In the genomic region with DNA sequence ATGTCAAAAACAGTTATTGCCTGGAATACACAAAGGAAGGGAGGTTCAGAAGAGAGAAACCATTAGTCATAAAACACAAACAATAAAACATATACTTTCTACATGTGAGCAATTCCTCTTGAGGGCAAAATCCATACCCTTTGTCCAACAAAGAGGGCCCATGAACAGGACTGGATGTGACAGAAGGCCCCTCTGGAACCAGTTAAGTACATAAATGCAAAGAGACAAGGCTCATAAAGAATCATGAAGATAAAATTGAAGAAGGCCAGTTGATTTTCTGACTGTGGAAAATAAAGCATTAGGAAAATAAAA, we compare ENCODE assay signal across 34 cellular contexts.
"Had no signal": no experiment of that assay in that cellular context is flagged by ENCODE, and none has a peak within 500 bp of the region (broad histone marks: within the 10 kb centered on the region; RNA-seq: fewer than 3 reads in every experiment).

No MANE protein-coding gene starts in this region.

- H3K4me1 Mint-ChIP-seq: activated T-helper 17 cell treated with anti-CD3 and anti-CD28 coated beads, Interleukin-2, amount 50 U/mL, for 72 hours; central memory CD8-positive, alpha-beta T cell had no signal

- H3K27ac ChIP-seq: brain microvascular endothelial cell, RWPE1, WERI-Rb-1 had no signal

- H3K27ac Mint-ChIP-seq: activated CD4-positive, alpha-beta T cell treated with anti-CD3 and anti-CD28 coated beads, Interleukin-2, amount 10 ng/mL, durations not matched to agents 24 days and 14 days; activated CD8-positive, alpha-beta T cell treated with anti-CD3 and anti-CD28 coated beads for 36 hours; activated naive CD8-positive, alpha-beta T cell treated with anti-CD3 and anti-CD28 coated beads for 36 hours; activated T-cell treated with anti-CD3 and anti-CD28 coated beads, Interleukin-2, amount 50 U/mL, for 72 hours; activated T-helper 17 cell treated with anti-CD3 and anti-CD28 coated beads, Interleukin-2, amount 50 U/mL, for 72 hours; T-cell had no signal

- ATAC-seq: activated CD8-positive, alpha-beta T cell treated with anti-CD3 and anti-CD28 coated beads for 36 hours; activated T-cell treated with anti-CD3 and anti-CD28 coated beads, Interleukin-2, amount 50 U/mL, for 72 hours; activated T-helper 17 cell treated with anti-CD3 and anti-CD28 coated beads, Interleukin-2, amount 50 U/mL, for 72 hours; Right ventricle myocardium inferior; SK-N-SH treated with all-trans-retinoic acid at 6 μM for 48 hours had no signal

- H3K4me3 Mint-ChIP-seq: activated CD4-positive, alpha-beta T cell treated with anti-CD3 and anti-CD28 coated beads, Interleukin-2, amount 10 ng/mL, durations not matched to agents 24 days and 14 days; activated CD8-positive, alpha-beta T cell treated with anti-CD3 and anti-CD28 coated beads for 36 hours; activated naive CD8-positive, alpha-beta T cell treated with anti-CD3 and anti-CD28 coated beads for 36 hours; activated T-cell treated with anti-CD3 and anti-CD28 coated beads, Interleukin-2, amount 50 U/mL, for 72 hours; activated T-helper 17 cell treated with anti-CD3 and anti-CD28 coated beads, Interleukin-2, amount 50 U/mL, for 72 hours; central memory CD8-positive, alpha-beta T cell had no signal

- H3K9me3 Mint-ChIP-seq: activated CD4-positive, alpha-beta T cell treated with anti-CD3 and anti-CD28 coated beads, Interleukin-2, amount 10 ng/mL, durations not matched to agents 24 days and 14 days; activated CD8-positive, alpha-beta T cell treated with anti-CD3 and anti-CD28 coated beads for 36 hours; activated naive CD8-positive, alpha-beta T cell treated with anti-CD3 and anti-CD28 coated beads for 36 hours; activated T-helper 17 cell treated with anti-CD3 and anti-CD28 coated beads, Interleukin-2, amount 50 U/mL, for 72 hours; central memory CD8-positive, alpha-beta T cell; T-cell had no signal

- DNase-seq: activated CD4-positive, alpha-beta T cell treated with anti-CD3 and anti-CD28 coated beads for 1 hour; activated CD4-positive, alpha-beta T cell treated with anti-CD3 and anti-CD28 coated beads, Interleukin-2, amount 10 ng/mL, durations not matched to agents 24 days and 14 days; activated CD4-positive, alpha-beta T cell treated with anti-CD3 and anti-CD28 coated beads, Interleukin-2, amount 50 U/mL, for 4 hours; activated CD4-positive, CD25-positive, alpha-beta regulatory T cell; activated CD8-positive, alpha-beta T cell treated with anti-CD3 and anti-CD28 coated beads for 36 hours; activated effector memory CD4-positive, alpha-beta T cell treated with anti-CD3 and anti-CD28 coated beads, Interleukin-2, amount 50 U/mL, for 16 hours; activated naive CD4-positive, alpha-beta T cell; activated naive CD4-positive, alpha-beta T cell treated with anti-CD3 and anti-CD28 coated beads, Interleukin-2, amount 50 U/mL, for 16 hours; activated naive CD8-positive, alpha-beta T cell treated with anti-CD3 and anti-CD28 coated beads for 36 hours; activated T-cell treated with anti-CD3 and anti-CD28 coated beads, Interleukin-2, amount 50 U/mL, for 1 hour; activated T-cell treated with anti-CD3 and anti-CD28 coated beads, Interleukin-2, amount 50 U/mL, for 72 hours; amniotic stem cell; aorta; brain microvascular endothelial cell; Karpas-422; NCI-H1092 treated with DMSO at 0.1 percent for 48 hours; NCI-H1417; NCI-H146; NCI-H187; NCI-H2029 treated with DMSO at 0.1 percent for 48 hours; NCI-H2171 treated with DMSO at 0.1 percent for 48 hours; NCI-H2227 treated with DMSO at 0.1 percent for 48 hours; NCI-H446 treated with DMSO at 0.1 percent for 48 hours; NCI-H524; NCI-H69; NCI-H82; T1000; WERI-Rb-1 had no signal

- H3K27me3 ChIP-seq: brain microvascular endothelial cell had no signal

- H3K27me3 Mint-ChIP-seq: activated T-helper 17 cell treated with anti-CD3 and anti-CD28 coated beads, Interleukin-2, amount 50 U/mL, for 72 hours had no signal

- H3K36me3 Mint-ChIP-seq: activated naive CD8-positive, alpha-beta T cell treated with anti-CD3 and anti-CD28 coated beads for 36 hours; T-cell had no signal

- H3K36me3 ChIP-seq: brain microvascular endothelial cell, WERI-Rb-1 had no signal
